In genomic region chr1:165928075-165928731, GRCh38 we compare ENCODE assay signal across 8 cellular contexts.
A peak's percentile ranks its signal among the peaks of the same experiment; 100 is the strongest.
DNase-seq lines count a peak whose midpoint lies in the region; ATAC-seq and TF ChIP-seq lines count a peak whose summit lies in the region.

No MANE protein-coding gene starts in this region.

- peak; percentile 11 for DNase-seq in activated T-cell treated with anti-CD3 and anti-CD28 coated beads for 1 hour (ENCODE audit: low read depth)
- no peak for DNase-seq in activated T-cell treated with anti-CD3 and anti-CD28 coated beads, Interleukin-2, amount 50 U/mL, for 24 hours
- DNase-seq in NCI-H446 (lab: John Stamatoyannopoulos, UW): peak; percentile 33 to 71
- DNase-seq in activated CD4-positive, alpha-beta T cell treated with anti-CD3 and anti-CD28 coated beads, Interleukin-2, amount 50 U/mL, for 1 hour: peak; percentile 37

- no peaks in the 10 kb centered on the region for H3K9me3 ChIP-seq in neural cell (ENCODE audit: low read length)

- H3K27ac ChIP-seq in neural cell (ENCODE audit: low read length): no peak overlapping the region

- H3K4me2 ChIP-seq in neural cell (ENCODE audit: low read length): no peak overlapping the region

- no peak overlapping the region for H3K9ac ChIP-seq in neural cell (ENCODE audit: low read length)

- H3K79me2 ChIP-seq in neural cell (replicated peaks; ENCODE audit: insufficient read depth, low read length): no peaks in the 10 kb centered on the region

- H3K9me2 ChIP-seq in neural cell (ENCODE audit: insufficient read depth, low read length): no peaks in the 10 kb centered on the region

- H3K27ac Mint-ChIP-seq in activated T-cell treated with anti-CD3 and anti-CD28 coated beads, Interleukin-2, amount 50 U/mL, for 24 hours: no peak overlapping the region

- H4K20me1 ChIP-seq in neural cell (ENCODE audit: insufficient read depth): no peaks in the 10 kb centered on the region

- H3K36me3 Mint-ChIP-seq in activated T-cell treated with anti-CD3 and anti-CD28 coated beads, Interleukin-2, amount 50 U/mL, for 24 hours (ENCODE audit: low read depth): no peaks in the 10 kb centered on the region

- TF ChIP-seq RAD21 in neural cell (conservative IDR thresholded peaks at IDR 0.05): peak; percentile 85

- H3K4me3 ChIP-seq in neural cell (ENCODE audit: low read length): no peak overlapping the region

- no peaks in the 10 kb centered on the region for H3K27me3 ChIP-seq in neural cell (ENCODE audit: insufficient read depth, low read depth, low read length)

- TF ChIP-seq CTCF in neural cell (IDR thresholded peaks at IDR 0.05; ENCODE audit: poor library complexity, severe bottlenecking): peak; percentile 88

- H3K36me3 ChIP-seq in neural cell (ENCODE audit: insufficient read depth, low read length): no peaks in the 10 kb centered on the region

- peak; percentile 43 for ATAC-seq in HG03159 (IDR thresholded peaks at IDR 0.05; ENCODE audit: unreplicated experiment)
- ATAC-seq in esophagus mucosa: peak; percentile 75
- ATAC-seq in HG03135 (IDR thresholded peaks at IDR 0.05; ENCODE audit: unreplicated experiment): no peak

- H3K4me3 Mint-ChIP-seq in activated T-cell treated with anti-CD3 and anti-CD28 coated beads, Interleukin-2, amount 50 U/mL, for 24 hours: no peak overlapping the region

- no peaks in the 10 kb centered on the region for H3F3A ChIP-seq in neural cell (ENCODE audit: insufficient read depth, low read length, poor library complexity, severe bottlenecking)

- peaks cover 40% of the 10 kb centered on the region for H3K27me3 Mint-ChIP-seq in activated T-cell treated with anti-CD3 and anti-CD28 coated beads, Interleukin-2, amount 50 U/mL, for 24 hours

- no peak overlapping the region for H2AFZ ChIP-seq in neural cell (ENCODE audit: low read depth, low read length)

- no peaks in the 10 kb centered on the region for H3K9me3 Mint-ChIP-seq in activated T-cell treated with anti-CD3 and anti-CD28 coated beads, Interleukin-2, amount 50 U/mL, for 24 hours

- peak; percentile 30 for TF ChIP-seq EP300 in neural cell (conservative IDR thresholded peaks at IDR 0.05; ENCODE audit: poor library complexity, severe bottlenecking)

- no peaks in the 10 kb centered on the region for H3K4me1 Mint-ChIP-seq in activated T-cell treated with anti-CD3 and anti-CD28 coated beads, Interleukin-2, amount 50 U/mL, for 24 hours (ENCODE audit: low read depth)

TF ChIP-seq in neural cell, 6 proteins besides CTCF, POLR2A, EP300 and RAD21:
- TF ChIP-seq REST (IDR thresholded peaks at IDR 0.05; ENCODE audit: borderline replicate concordance): no peak
- TF ChIP-seq SMC3 (conservative IDR thresholded peaks at IDR 0.05; ENCODE audit: poor library complexity): peak; percentile 95
